Comparison of ENCODE assay signal across 13 cellular contexts in genomic region chr5:40409600-40409999, GRCh38.
DNase-seq lines count a peak whose midpoint lies in the region; ATAC-seq and TF ChIP-seq lines count a peak whose summit lies in the region.
"Had no signal": no experiment of that assay in that cellular context is flagged by ENCODE, and none has a peak within 500 bp of the region (broad histone marks: within the 10 kb centered on the region; RNA-seq: fewer than 3 reads in every experiment).

No MANE protein-coding gene starts in this region.

- TF ChIP-seq CTCF in testis (IDR thresholded peaks at IDR 0.05) = no peak
- no peak for TF ChIP-seq CTCF in adrenal gland (IDR thresholded peaks at IDR 0.05)

- WGBS in testis, 2 donors = 65 to 71% methylated on average over 4 of the region's 4 CpGs
- WGBS in adrenal gland, 4 donors = 48 to 74% (median 60%) methylated on average over 4 of the region's 4 CpGs

- H3K4me3 Mint-ChIP-seq in T-helper 2 cell treated with Interferon-gamma antibody and Interleukin-4, amounts not matched to agents 5 μg/mL and 100 μg/mL, for 36 hours = peak overlapping the region; percentile 78
- peak overlapping the region; percentile 62 to 71 for H3K4me3 Mint-ChIP-seq in effector memory CD8-positive, alpha-beta T cell
- H3K4me3 Mint-ChIP-seq in stimulated activated memory B cell treated with anti-CD40 and anti-IgM and Interleukin-4, amounts not matched to agents 10 μg/mL and 1 μg/mL and 100 μg/mL, for 72 hours = no peak overlapping the region
- H3K4me3 Mint-ChIP-seq: type B pancreatic cell had no signal

- peak; percentile 24 for ATAC-seq in effector memory CD8-positive, alpha-beta T cell (replicated peaks)
- no peak for ATAC-seq in stimulated activated memory B cell treated with anti-CD40 and anti-IgM and Interleukin-4, amounts not matched to agents 10 μg/mL and 1 μg/mL and 100 μg/mL, for 72 hours

- peaks cover 18% of the 10 kb centered on the region for H3K36me3 Mint-ChIP-seq in T-helper 2 cell treated with Interferon-gamma antibody and Interleukin-4, amounts not matched to agents 5 μg/mL and 100 μg/mL, for 36 hours (ENCODE audit: low read depth)
- H3K36me3 Mint-ChIP-seq in effector memory CD8-positive, alpha-beta T cell (ENCODE audit: insufficient read depth) = peaks cover 29% of the 10 kb centered on the region
- no peaks in the 10 kb centered on the region for H3K36me3 Mint-ChIP-seq in stimulated activated memory B cell treated with anti-CD40 and anti-IgM and Interleukin-4, amounts not matched to agents 10 μg/mL and 1 μg/mL and 100 μg/mL, for 72 hours
- H3K36me3 Mint-ChIP-seq: type B pancreatic cell had no signal

- no peak for TF ChIP-seq POLR2A in testis (IDR thresholded peaks at IDR 0.05)
- TF ChIP-seq POLR2A in adrenal gland (IDR thresholded peaks at IDR 0.05) = no peak

- H3K4me1 ChIP-seq in testis (no peaks in the 10 kb centered on the region), adrenal gland (replicated peaks in 1 of 2) (peaks cover under 1 to 50% of the 10 kb centered on the region in 2 donors)

- no peak overlapping the region for H3K4me3 ChIP-seq in testis
- no peak overlapping the region for H3K4me3 ChIP-seq in adrenal gland
- H3K4me3 ChIP-seq: A549 had no signal

- H3K36me3 ChIP-seq in testis (ENCODE audit: low read depth, missing control alignments) = no peaks in the 10 kb centered on the region
- H3K36me3 ChIP-seq in adrenal gland (replicated peaks in 1 of 2) = no peaks in the 10 kb centered on the region

- H3K27me3 Mint-ChIP-seq in T-helper 2 cell treated with Interferon-gamma antibody and Interleukin-4, amounts not matched to agents 5 μg/mL and 100 μg/mL, for 36 hours (ENCODE audit: low read depth) = no peaks in the 10 kb centered on the region
- no peaks in the 10 kb centered on the region for H3K27me3 Mint-ChIP-seq in effector memory CD8-positive, alpha-beta T cell
- H3K27me3 Mint-ChIP-seq in stimulated activated memory B cell treated with anti-CD40 and anti-IgM and Interleukin-4, amounts not matched to agents 10 μg/mL and 1 μg/mL and 100 μg/mL, for 72 hours = no peaks in the 10 kb centered on the region

- peak overlapping the region; percentile 97 for H3K27ac Mint-ChIP-seq in T-helper 2 cell treated with Interferon-gamma antibody and Interleukin-4, amounts not matched to agents 5 μg/mL and 100 μg/mL, for 36 hours
- H3K27ac Mint-ChIP-seq in effector memory CD8-positive, alpha-beta T cell = peak overlapping the region; percentile 96 to 99
- H3K27ac Mint-ChIP-seq in stimulated activated memory B cell treated with anti-CD40 and anti-IgM and Interleukin-4, amounts not matched to agents 10 μg/mL and 1 μg/mL and 100 μg/mL, for 72 hours = peak overlapping the region; percentile 15

- DNase-seq in activated CD4-positive, alpha-beta T cell treated with anti-CD3 and anti-CD28 coated beads for 4 hours = peak; percentile 32 to 34
- DNase-seq in activated CD4-positive, alpha-beta T cell treated with anti-CD3 and anti-CD28 coated beads, Interleukin-2, amount 50 U/mL, for 4 hours = no peak
- peak; percentile 47 for DNase-seq in T-helper 2 cell treated with Interferon-gamma antibody and Interleukin-4, amounts not matched to agents 5 μg/mL and 100 μg/mL, for 36 hours (ENCODE audit: low spot score)
- DNase-seq in effector memory CD8-positive, alpha-beta T cell = peak; percentile 34 to 42 (median 39)
- DNase-seq in NCI-H526 treated with DMSO at 0.1 percent for 48 hours (lab: John Stamatoyannopoulos, UW) (no peak), testis (no peak), adrenal gland (no peak)
- DNase-seq: left cardiac atrium, NCI-H1417 treated with DMSO at 0.1 percent for 48 hours, SHP77 treated with DMSO at 0.1 percent for 48 hours had no signal

- H3K27me3 ChIP-seq in testis = no peaks in the 10 kb centered on the region
- no peaks in the 10 kb centered on the region for H3K27me3 ChIP-seq in adrenal gland

- H3K27ac ChIP-seq in testis (no peak overlapping the region), adrenal gland (peak overlapping the region in 2 of 5 donors; percentile 46 to 66)
- H3K27ac ChIP-seq: A549 had no signal

- intact Hi-C loops in testis (cut with DNase I; ENCODE audit: low total_unique reads) = no loop called here
- intact Hi-C loops in adrenal gland (cut with DNase I) = no loop called here

- peaks cover 63% of the 10 kb centered on the region for H3K4me1 Mint-ChIP-seq in T-helper 2 cell treated with Interferon-gamma antibody and Interleukin-4, amounts not matched to agents 5 μg/mL and 100 μg/mL, for 36 hours (ENCODE audit: low read depth)
- peaks cover 42 to 52% of the 10 kb centered on the region in 2 donors for H3K4me1 Mint-ChIP-seq in effector memory CD8-positive, alpha-beta T cell (ENCODE audit: low read depth in 2 of 2)
- H3K4me1 Mint-ChIP-seq in stimulated activated memory B cell treated with anti-CD40 and anti-IgM and Interleukin-4, amounts not matched to agents 10 μg/mL and 1 μg/mL and 100 μg/mL, for 72 hours = peaks cover 45% of the 10 kb centered on the region

- peaks cover 7% of the 10 kb centered on the region for H3K9me3 Mint-ChIP-seq in T-helper 2 cell treated with Interferon-gamma antibody and Interleukin-4, amounts not matched to agents 5 μg/mL and 100 μg/mL, for 36 hours
- H3K9me3 Mint-ChIP-seq in effector memory CD8-positive, alpha-beta T cell = peaks cover 0 to 8% of the 10 kb centered on the region in 2 donors
- peaks cover 4% of the 10 kb centered on the region for H3K9me3 Mint-ChIP-seq in stimulated activated memory B cell treated with anti-CD40 and anti-IgM and Interleukin-4, amounts not matched to agents 10 μg/mL and 1 μg/mL and 100 μg/mL, for 72 hours
- H3K9me3 Mint-ChIP-seq: type B pancreatic cell had no signal

- H3K9me3 ChIP-seq in testis (no peaks in the 10 kb centered on the region), adrenal gland (replicated peaks in 1 of 3) (no peaks in the 10 kb centered on the region)
- H3K9me3 ChIP-seq: A549 had no signal

Comparison
In these comparisons a context has a peak if more than half of its experiments do, and no peak if none do; other contexts are left out.
1. DNase-seq: peak in activated CD4-positive, alpha-beta T cell treated with anti-CD3 and anti-CD28 coated beads for 4 hours (2 of 2), T-helper 2 cell treated with Interferon-gamma antibody and Interleukin-4, amounts not matched to agents 5 μg/mL and 100 μg/mL, for 36 hours (single experiment) and effector memory CD8-positive, alpha-beta T cell (3 of 3); none in activated CD4-positive, alpha-beta T cell treated with anti-CD3 and anti-CD28 coated beads, Interleukin-2, amount 50 U/mL, for 4 hours (0 of 2), NCI-H526 treated with DMSO at 0.1 percent for 48 hours (single experiment), testis (single experiment) and adrenal gland (0 of 7).
2. H3K27ac Mint-ChIP-seq: peak in every context shown above with its lines; median percentile 98 in effector memory CD8-positive, alpha-beta T cell; 97 in T-helper 2 cell treated with Interferon-gamma antibody and Interleukin-4, amounts not matched to agents 5 μg/mL and 100 μg/mL, for 36 hours; 15 in stimulated activated memory B cell treated with anti-CD40 and anti-IgM and Interleukin-4, amounts not matched to agents 10 μg/mL and 1 μg/mL and 100 μg/mL, for 72 hours.